Comparison of ENCODE assay signal across 7 cellular contexts in genomic region chr19:12052057-12052570, GRCh38. TPM values are rescaled to one million over a fixed set of nuclear protein-coding genes. Genes with fewer than 3 reads are reported as not detected.
DNase-seq lines count a peak whose midpoint lies in the region; ATAC-seq, FAIRE-seq and TF ChIP-seq lines count a peak whose summit lies in the region.

No MANE protein-coding gene starts in this region.

- no peaks in the 10 kb centered on the region for H3K27me3 ChIP-seq in K562 (ENCODE audit: control insufficient read depth in 2 of 2, insufficient read depth in 2 of 2, low read length in 2 of 2)
- H3K27me3 ChIP-seq in mononuclear cell (ENCODE audit: insufficient read depth, low read length) = peaks cover 4% of the 10 kb centered on the region

- FAIRE-seq in K562 (lab: Jason Lieb, UNC) = no peak

- POLR2A ChIA-PET in K562 (lab: Yijun Ruan, JAX) = interaction anchor here (0.7 to 1.5 kb wide), 3 partner anchors 10 to 17 kb away, joined by 3 to 5 read pairs (median 3); partner anchors contain the start of gene ZNF433

- 44% methylated on average over 19 of the region's 21 CpGs for WGBS in K562 (ENCODE audit: insufficient coverage, low coverage, missing lambda C conversion rate)

- peak overlapping the region; percentile 82 to 96 (median 92) for H3K4me3 Mint-ChIP-seq in IgD-negative memory B cell

- H3K4me3 ChIP-seq in K562 (peak overlapping the region; percentile 44), mononuclear cell (ENCODE audit: low read length) (peak overlapping the region; percentile 45)

- no peak overlapping the region for H3K27ac Mint-ChIP-seq in IgD-negative memory B cell

- CTCF ChIA-PET in K562 (lab: Yijun Ruan, JAX; ENCODE audit: low intra/inter-chr PET ratio) = no interaction called here

- 0 out of 3 replicates have a peak overlapping the region, but pooled peaks have one; percentile 31 for H3K27ac ChIP-seq in K562 (ENCODE audit: extremely low read depth, low read depth, low read length)

- H3K4me1 Mint-ChIP-seq in IgD-negative memory B cell = peaks cover 5 to 15% (median 7%) of the 10 kb centered on the region in 3 donors

- TF ChIP-seq RAD21 in K562 (CRISPR knock-in tag; conservative IDR thresholded peaks at IDR 0.05 in 1 of 2, IDR thresholded peaks at IDR 0.05 in 1 of 2) = no peak

- no peaks in the 10 kb centered on the region for H4K20me1 ChIP-seq in K562 (replicated peaks; ENCODE audit: control insufficient read depth, insufficient read depth, low read length)

- TF ChIP-seq CTCF in GM13976 (IDR thresholded peaks at IDR 0.05; ENCODE audit: borderline replicate concordance, control extremely low read depth, extremely low read depth, insufficient read depth, missing control alignments) (no peak), K562 (IDR thresholded peaks at IDR 0.05 in 2 of 3, conservative IDR thresholded peaks at IDR 0.05 in 1 of 3; ENCODE audit: insufficient read depth in 2 of 3, low read depth in 1 of 3, low read length in 3 of 3) (no peak)

- intact Hi-C loops in K562 (cut with micrococcal nuclease) = no loop called here

- no TSS peak for BruUV-seq in K562 (replicated peaks; lab: Mats Ljungman, UMichigan)

- no peaks in the 10 kb centered on the region for H3K36me3 ChIP-seq in K562 (ENCODE audit: control insufficient read depth, insufficient read depth, low read length)

- no peak for TF ChIP-seq EP300 in K562 (IDR thresholded peaks at IDR 0.05; ENCODE audit: low read length)

- H3K9me3 ChIP-seq in K562 (replicated peaks; ENCODE audit: control insufficient read depth, insufficient read depth, low read depth, low read length) (peaks cover 5% of the 10 kb centered on the region; the same call in 1 of the 2 replicates), mononuclear cell (ENCODE audit: low read depth, low read length) (no peaks in the 10 kb centered on the region)

- no peaks in the 10 kb centered on the region for H3K9me1 ChIP-seq in K562 (ENCODE audit: control insufficient read depth, insufficient read depth, low read length)

- in situ Hi-C loops in GM13976 (cut with MboI; ENCODE audit: low sequenced_read_pairs, unreplicated experiment) (no loop called here), K562 (cut with MboI) (no loop called here), ACHN (cut with HindIII; ENCODE audit: low pct_ligation_motif_present, low pct_unique_long_range_greater_than_20kb, low sequenced_read_pairs) (no loop called here)

- peaks cover 0 to 13% of the 10 kb centered on the region in 2 experiments; a peak in 2 of 5 replicates for H3K4me1 ChIP-seq in K562 (replicated peaks in 1 of 2; ENCODE audit: control insufficient read depth in 2 of 2, insufficient read depth in 2 of 2, low read length in 2 of 2)
- H3K4me1 ChIP-seq in mononuclear cell (ENCODE audit: insufficient read depth, low read length) = peaks cover 19% of the 10 kb centered on the region

- H2AFZ ChIP-seq in K562 (ENCODE audit: low read depth, low read length) = peak overlapping the region; percentile 69

- TF ChIP-seq POLR2A in K562 (conservative IDR thresholded peaks at IDR 0.05) = no peak

- H3K79me2 ChIP-seq in K562 (ENCODE audit: control insufficient read depth, insufficient read depth, low read length) = no peaks in the 10 kb centered on the region

- H3K36me3 Mint-ChIP-seq in IgD-negative memory B cell = no peaks in the 10 kb centered on the region

- no peaks in the 10 kb centered on the region for H3K9me3 Mint-ChIP-seq in IgD-negative memory B cell

- DNase-seq in GM13976 (ENCODE audit: low spot score) (peak; percentile 43), K562 (ENCODE audit: extremely low read depth in 1 of 4, low spot score in 3 of 4) (no peak), ACHN (no peak), GOT3 (lab: John Stamatoyannopoulos, UW) (no peak)

- peaks cover 7% of the 10 kb centered on the region for H3K27me3 Mint-ChIP-seq in IgD-negative memory B cell

- no peak for ATAC-seq in K562
- ATAC-seq in HG02623 (IDR thresholded peaks at IDR 0.05; ENCODE audit: unreplicated experiment) = no peak

- peak overlapping the region; percentile 64 for H3K4me2 ChIP-seq in K562 (ENCODE audit: insufficient read depth, low read length)

- H3K9ac ChIP-seq in K562 (ENCODE audit: insufficient read depth in 1 of 2, low read depth in 2 of 2, low read length in 2 of 2) = peak overlapping the region; percentile 59 to 91; a peak in 3 of 4 replicates

TF ChIP-seq in K562, 482 proteins besides CTCF, POLR2A, EP300 and RAD21:
- 0 out of 2 replicates have a peak, but pooled peaks have one; percentile 7 for TF ChIP-seq SPI1 (IDR thresholded peaks at IDR 0.05; ENCODE audit: borderline replicate concordance, low read depth, low read length)
- TF ChIP-seq ZNF232 (CRISPR knock-in tag; IDR thresholded peaks at IDR 0.05) = no peak

RNA-seq across cellular contexts. Expression of gene ZNF878, which starts 0.6 kb away (rescaled TPM):
- polyA plus RNA-seq in IgD-negative memory B cell (not detected), K562 (2011; rRNA removed) (0.12 and 0.46 TPM in 2 replicates), K562 (2014; fragmentation: Illumina TruSeq; extraction: Trizol) (0.30 and 0.56 TPM in 2 replicates), K562 (2014; fragmentation: Nextera tagmentation; extraction: Ambion mirVana) (under 1 TPM; 0.38 TPM), K562 (2014; rRNA removed) (0.30 TPM in 2 replicates)
- total RNA-seq in K562 (2011; cell fraction: chromatin; rRNA removed; ENCODE audit: low replicate concordance) = 2.4 and 6.9 TPM in 2 replicates
- 2.6 and 2.8 TPM in 2 replicates for total RNA-seq in K562 (2011; cell fraction: nucleolus; rRNA removed)
- 2.1 and 3.6 TPM in 2 replicates for total RNA-seq in K562 (2011; cell fraction: nucleoplasm; rRNA removed)
- total RNA-seq in K562 (2014; rRNA removed) (0.50 and 0.65 TPM in 2 replicates), K562 (2014; rRNA removed; fragmentation: Illumina TruSeq; extraction: Trizol) (1.4 and 2.1 TPM in 2 replicates), K562 (2015; rRNA removed; fragmentation: Illumina TruSeq; extraction: Trizol) (0.45 and 0.91 TPM in 2 replicates), K562 (2021) (0.78 and 1.2 TPM in 2 replicates), mononuclear cell (not detected)
- polyA plus RNA-seq in K562 (2011; cell fraction: cytosol; rRNA removed) = 0.06 and 0.07 TPM in 2 replicates
- 0.08 and 0.16 TPM in 2 replicates for polyA plus RNA-seq in K562 (2011; cell fraction: nucleus; rRNA removed)
- 0.18 and 0.33 TPM in 2 replicates for polyA plus RNA-seq in K562 (2012)
- polyA minus RNA-seq in K562 (2011; rRNA and poly(A)+ RNA removed) = 0.78 and 1.2 TPM in 2 replicates
- polyA minus RNA-seq in K562 (2011; cell fraction: cytosol; rRNA and poly(A)+ RNA removed) = not detected in 2 replicates
- polyA minus RNA-seq in K562 (2011; cell fraction: nucleus; rRNA and poly(A)+ RNA removed) = 0.40 and 0.44 TPM in 2 replicates

RNA-seq across cellular contexts. Expression of gene ZNF844, which starts 12.4 kb away (rescaled TPM):
- polyA plus RNA-seq in IgD-negative memory B cell (8.8 TPM), K562 (2011; rRNA removed) (0.55 and 4.5 TPM in 2 replicates), K562 (2014; fragmentation: Illumina TruSeq; extraction: Trizol) (2.3 and 2.7 TPM in 2 replicates), K562 (2014; fragmentation: Nextera tagmentation; extraction: Ambion mirVana) (1 to 10 TPM in 1 of 2 experiments, under 1 TPM in 1; 0.80 to 1.1 TPM), K562 (2014; rRNA removed) (0.98 and 1.5 TPM in 2 replicates)
- total RNA-seq in K562 (2011; cell fraction: chromatin; rRNA removed; ENCODE audit: low replicate concordance) = 6.4 and 24.9 TPM in 2 replicates
- 5.0 and 5.5 TPM in 2 replicates for total RNA-seq in K562 (2011; cell fraction: nucleolus; rRNA removed)
- 7.2 and 7.9 TPM in 2 replicates for total RNA-seq in K562 (2011; cell fraction: nucleoplasm; rRNA removed)
- total RNA-seq in K562 (2014; rRNA removed) (2.0 TPM in 2 replicates), K562 (2014; rRNA removed; fragmentation: Illumina TruSeq; extraction: Trizol) (4.5 and 4.7 TPM in 2 replicates), K562 (2015; rRNA removed; fragmentation: Illumina TruSeq; extraction: Trizol) (2.2 TPM in 2 replicates), K562 (2021) (2.9 and 3.4 TPM in 2 replicates), mononuclear cell (32.2 TPM)
- 0.12 and 1.1 TPM in 2 replicates for polyA plus RNA-seq in K562 (2011; cell fraction: cytosol; rRNA removed)
- polyA plus RNA-seq in K562 (2011; cell fraction: nucleus; rRNA removed) = 0.38 and 1.6 TPM in 2 replicates
- 1.2 and 2.4 TPM in 2 replicates for polyA plus RNA-seq in K562 (2012)
- 1.0 and 7.4 TPM in 2 replicates for polyA minus RNA-seq in K562 (2011; rRNA and poly(A)+ RNA removed)
- 0.18 and 3.8 TPM in 2 replicates for polyA minus RNA-seq in K562 (2011; cell fraction: cytosol; rRNA and poly(A)+ RNA removed)
- polyA minus RNA-seq in K562 (2011; cell fraction: nucleus; rRNA and poly(A)+ RNA removed) = 0.78 and 3.2 TPM in 2 replicates

RNA-seq across cellular contexts. Expression of gene ZNF433, which starts 16.6 kb away (rescaled TPM):
- polyA plus RNA-seq in IgD-negative memory B cell (2.8 TPM), K562 (2011; rRNA removed) (0.53 and 2.0 TPM in 2 replicates), K562 (2014; fragmentation: Illumina TruSeq; extraction: Trizol) (3.4 and 4.0 TPM in 2 replicates), K562 (2014; fragmentation: Nextera tagmentation; extraction: Ambion mirVana) (1 to 10 TPM; 2.9 to 4.1 TPM), K562 (2014; rRNA removed) (2.3 and 4.1 TPM in 2 replicates)
- 3.0 and 10.3 TPM in 2 replicates for total RNA-seq in K562 (2011; cell fraction: chromatin; rRNA removed; ENCODE audit: low replicate concordance)
- total RNA-seq in K562 (2011; cell fraction: nucleolus; rRNA removed) = 2.2 and 4.1 TPM in 2 replicates
- total RNA-seq in K562 (2011; cell fraction: nucleoplasm; rRNA removed) = 4.5 and 6.3 TPM in 2 replicates
- total RNA-seq in K562 (2014; rRNA removed) (2.6 and 3.0 TPM in 2 replicates), K562 (2014; rRNA removed; fragmentation: Illumina TruSeq; extraction: Trizol) (3.9 and 4.7 TPM in 2 replicates), K562 (2015; rRNA removed; fragmentation: Illumina TruSeq; extraction: Trizol) (3.6 and 3.8 TPM in 2 replicates), K562 (2021) (2.2 and 3.0 TPM in 2 replicates), mononuclear cell (0.63 TPM)
- polyA plus RNA-seq in K562 (2011; cell fraction: cytosol; rRNA removed) = 0.28 and 0.57 TPM in 2 replicates
- 0.52 and 0.82 TPM in 2 replicates for polyA plus RNA-seq in K562 (2011; cell fraction: nucleus; rRNA removed)
- polyA plus RNA-seq in K562 (2012) = 1.9 and 2.9 TPM in 2 replicates
- polyA minus RNA-seq in K562 (2011; rRNA and poly(A)+ RNA removed) = 0.84 and 4.0 TPM in 2 replicates
- 1.1 TPM in 1 of 2 replicates, not detected in the other for polyA minus RNA-seq in K562 (2011; cell fraction: cytosol; rRNA and poly(A)+ RNA removed)
- 1.2 and 1.3 TPM in 2 replicates for polyA minus RNA-seq in K562 (2011; cell fraction: nucleus; rRNA and poly(A)+ RNA removed)
